ENCODE assay signal across 13 cellular contexts in the genomic region with DNA sequence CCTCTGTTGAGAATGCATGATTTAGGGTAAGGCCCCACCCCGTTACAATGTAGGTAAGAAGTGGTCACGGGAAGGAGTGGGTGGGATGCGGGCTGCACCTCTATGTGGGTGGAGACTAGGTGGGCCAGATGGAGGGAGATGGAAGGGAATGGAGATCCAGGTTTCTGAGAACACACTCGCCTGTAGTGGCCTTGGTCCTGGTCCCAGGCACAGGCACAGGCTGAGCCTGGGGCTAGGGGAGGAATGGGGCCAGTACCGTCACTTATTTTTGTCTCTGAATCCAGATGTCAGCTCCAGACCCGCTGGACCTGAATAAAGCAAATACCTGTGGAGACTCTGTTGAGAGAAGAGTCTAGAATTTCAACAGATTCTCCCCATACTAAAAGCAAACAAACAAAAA. TPM values are rescaled to one million over a fixed set of nuclear protein-coding genes. Genes with fewer than 3 reads are reported as not detected.
A peak's percentile ranks its signal among the peaks of the same experiment; 100 is the strongest.
DNase-seq lines count a peak whose midpoint lies in the region; ATAC-seq and TF ChIP-seq lines count a peak whose summit lies in the region.
"Had no signal": no experiment of that assay in that cellular context is flagged by ENCODE, and none has a peak within 500 bp of the region (broad histone marks: within the 10 kb centered on the region; RNA-seq: fewer than 3 reads in every experiment).

No MANE protein-coding gene starts in this region.

- H3K36me3 ChIP-seq in colonic mucosa (no peaks in the 10 kb centered on the region), mucosa of rectum (ENCODE audit: control insufficient read depth in 2 of 2, insufficient read depth in 2 of 2, low read length in 2 of 2) (peaks cover 0 to 2% of the 10 kb centered on the region in 2 donors), neural progenitor cell (no peaks in the 10 kb centered on the region), mucosa of descending colon (ENCODE audit: low read depth) (no peaks in the 10 kb centered on the region)

- intact Hi-C loops in colonic mucosa (cut with DNase I): no loop called here
- intact Hi-C loops in mucosa of descending colon (cut with DNase I, micrococcal nuclease): no loop called here

- peak overlapping the region in 2 of 3 donors; percentile 8 to 74 for H3K27ac Mint-ChIP-seq in IgD-negative memory B cell
- H3K27ac Mint-ChIP-seq in activated naive CD4-positive, alpha-beta T cell treated with anti-CD3 and anti-CD28 coated beads, Interleukin-2, amount 50 U/mL, for 72 hours: no peak overlapping the region
- no peak overlapping the region for H3K27ac Mint-ChIP-seq in neural progenitor cell
- H3K27ac Mint-ChIP-seq: activated naive CD8-positive, alpha-beta T cell; CD8-positive, alpha-beta T cell had no signal

- peaks cover 0 to 8% (median 6%) of the 10 kb centered on the region in 3 donors for H3K4me1 Mint-ChIP-seq in IgD-negative memory B cell
- H3K4me1 Mint-ChIP-seq in neural progenitor cell: peaks cover 9% of the 10 kb centered on the region

- H3K4me3 Mint-ChIP-seq in IgD-negative memory B cell (no peak overlapping the region), neural progenitor cell (no peak overlapping the region)
- H3K4me3 Mint-ChIP-seq: activated naive CD8-positive, alpha-beta T cell; CD8-positive, alpha-beta T cell had no signal

- no peaks in the 10 kb centered on the region for H3K9me3 ChIP-seq in colonic mucosa
- H3K9me3 ChIP-seq in mucosa of rectum (ENCODE audit: control insufficient read depth in 2 of 2, low read length in 2 of 2): no peaks in the 10 kb centered on the region
- H3K9me3 ChIP-seq in neural progenitor cell (ENCODE audit: low read depth): no peaks in the 10 kb centered on the region
- no peaks in the 10 kb centered on the region for H3K9me3 ChIP-seq in mucosa of descending colon

- H3K9ac ChIP-seq in colonic mucosa (ENCODE audit: low read depth in 2 of 2, low read length in 2 of 2): no peak overlapping the region
- H3K9ac ChIP-seq in mucosa of rectum (ENCODE audit: low read depth in 1 of 2, low read length in 2 of 2): no peak overlapping the region
- H3K9ac ChIP-seq in neural progenitor cell: no peak overlapping the region

- H4K20me1 ChIP-seq in neural progenitor cell (ENCODE audit: low read depth): peaks cover 3% of the 10 kb centered on the region

- no peaks in the 10 kb centered on the region for H3K4me1 ChIP-seq in colonic mucosa
- peaks cover 15 to 16% of the 10 kb centered on the region in 2 donors for H3K4me1 ChIP-seq in mucosa of rectum (ENCODE audit: control insufficient read depth in 2 of 2, insufficient read depth in 2 of 2, low read length in 2 of 2)
- H3K4me1 ChIP-seq in neural progenitor cell: peaks cover 4% of the 10 kb centered on the region
- no peaks in the 10 kb centered on the region for H3K4me1 ChIP-seq in mucosa of descending colon (ENCODE audit: low read depth)

- H3K9me3 Mint-ChIP-seq in IgD-negative memory B cell: no peaks in the 10 kb centered on the region
- no peaks in the 10 kb centered on the region for H3K9me3 Mint-ChIP-seq in activated naive CD4-positive, alpha-beta T cell treated with anti-CD3 and anti-CD28 coated beads, Interleukin-2, amount 50 U/mL, for 72 hours
- H3K9me3 Mint-ChIP-seq in neural progenitor cell: peaks cover 3% of the 10 kb centered on the region
- H3K9me3 Mint-ChIP-seq: CD8-positive, alpha-beta T cell had no signal

- no peak overlapping the region for H3K4me2 ChIP-seq in neural progenitor cell

- H3K27me3 Mint-ChIP-seq in IgD-negative memory B cell (no peaks in the 10 kb centered on the region), neural progenitor cell (ENCODE audit: insufficient read depth, low read depth) (peaks cover 8% of the 10 kb centered on the region)
- H3K27me3 Mint-ChIP-seq: activated naive CD8-positive, alpha-beta T cell had no signal

- no peaks in the 10 kb centered on the region for H3K36me3 Mint-ChIP-seq in IgD-negative memory B cell
- H3K36me3 Mint-ChIP-seq in activated naive CD4-positive, alpha-beta T cell treated with anti-CD3 and anti-CD28 coated beads, Interleukin-2, amount 50 U/mL, for 72 hours: no peaks in the 10 kb centered on the region
- no peaks in the 10 kb centered on the region for H3K36me3 Mint-ChIP-seq in neural progenitor cell
- H3K36me3 Mint-ChIP-seq: activated naive CD8-positive, alpha-beta T cell; CD8-positive, alpha-beta T cell had no signal

- no peak overlapping the region for H3K4me3 ChIP-seq in colonic mucosa
- no peak overlapping the region for H3K4me3 ChIP-seq in mucosa of rectum (ENCODE audit: low read length in 2 of 2)
- H3K4me3 ChIP-seq in neural progenitor cell: no peak overlapping the region
- H3K4me3 ChIP-seq in mucosa of descending colon: no peak overlapping the region

- DNase-seq in colonic mucosa (no peak), neural progenitor cell (ENCODE audit: low spot score) (no peak), mucosa of descending colon (no peak)
- DNase-seq in activated naive CD4-positive, alpha-beta T cell treated with anti-CD3 and anti-CD28 coated beads, Interleukin-2, amount 50 U/mL, for 72 hours (ENCODE audit: low spot score in 2 of 2): no peak
- no peak for DNase-seq in activated CD4-positive, alpha-beta T cell treated with anti-CD3 and anti-CD28 coated beads for 4 hours
- DNase-seq: activated CD4-positive, alpha-beta T cell treated with anti-CD3 and anti-CD28 coated beads, Interleukin-2, amount 50 U/mL, for 4 hours; CD8-positive, alpha-beta T cell had no signal

- no peaks in the 10 kb centered on the region for H3F3A ChIP-seq in neural progenitor cell (ENCODE audit: low read depth)

- no peak overlapping the region for H2AFZ ChIP-seq in neural progenitor cell (replicated peaks)

- no peaks in the 10 kb centered on the region for H3K79me2 ChIP-seq in neural progenitor cell (ENCODE audit: low read depth)

- TF ChIP-seq CTCF in colonic mucosa (IDR thresholded peaks at IDR 0.05) (no peak), neural progenitor cell (IDR thresholded peaks at IDR 0.05) (no peak), mucosa of descending colon (IDR thresholded peaks at IDR 0.05) (no peak)

- no peak for ATAC-seq in activated naive CD4-positive, alpha-beta T cell treated with anti-CD3 and anti-CD28 coated beads, Interleukin-2, amount 50 U/mL, for 72 hours
- no peak for ATAC-seq in mucosa of descending colon
- ATAC-seq: CD8-positive, alpha-beta T cell had no signal

- H3K27me3 ChIP-seq in colonic mucosa (no peaks in the 10 kb centered on the region), mucosa of rectum (ENCODE audit: control insufficient read depth in 2 of 2, insufficient read depth in 2 of 2, low read length in 2 of 2) (no peaks in the 10 kb centered on the region), neural progenitor cell (peaks cover 17% of the 10 kb centered on the region)

- H3K27ac ChIP-seq in colonic mucosa: peak overlapping the region; percentile 66
- peak overlapping the region; percentile 74 to 79 for H3K27ac ChIP-seq in mucosa of rectum (ENCODE audit: low read depth in 2 of 2, low read length in 2 of 2)
- peak overlapping the region; percentile 36 for H3K27ac ChIP-seq in temporal lobe (ENCODE audit: low read depth, low read length)
- no peak overlapping the region for H3K27ac ChIP-seq in neural progenitor cell

RNA-seq across cellular contexts. Expression of a gene that starts 31.5 kb away (rescaled TPM):
- not detected for polyA plus RNA-seq in IgD-negative memory B cell
- total RNA-seq in colonic mucosa (not detected), temporal lobe (not detected), neural progenitor cell (ENCODE audit: low replicate concordance) (0.04 and 0.59 TPM in 2 replicates), mucosa of descending colon (not detected)
- 1 to 10 TPM in 1 of 2 donors, not detected in 1; 1.1 TPM for total RNA-seq in activated naive CD4-positive, alpha-beta T cell treated with anti-CD3 and anti-CD28 coated beads, Interleukin-2, amount 50 U/mL, for 72 hours
- total RNA-seq: CD8-positive, alpha-beta T cell; endothelial cell of umbilical vein; SK-MEL-5 had no signal
- polyA plus RNA-seq: endothelial cell of umbilical vein had no signal

RNA-seq across cellular contexts. Expression of a gene that starts 56.3 kb away (rescaled TPM):
- polyA plus RNA-seq in IgD-negative memory B cell: 43.4 TPM
- 10 to 100 TPM; 27.0 to 31.3 TPM for total RNA-seq in colonic mucosa
- total RNA-seq in temporal lobe: 14.0 TPM
- 10 to 100 TPM; 76.3 to 91.7 TPM for total RNA-seq in activated naive CD4-positive, alpha-beta T cell treated with anti-CD3 and anti-CD28 coated beads, Interleukin-2, amount 50 U/mL, for 72 hours
- 15.3 and 18.0 TPM in 2 replicates for total RNA-seq in neural progenitor cell (ENCODE audit: low replicate concordance)
- 10 to 100 TPM; 27.6 to 52.2 (median 35.6) TPM for total RNA-seq in mucosa of descending colon

RNA-seq across cellular contexts. Expression of a gene that starts 58.7 kb away (rescaled TPM):
- 6.6 TPM for polyA plus RNA-seq in IgD-negative memory B cell
- total RNA-seq in colonic mucosa (10 to 100 TPM in 1 of 2 donors, 1 to 10 TPM in 1; 9.1 to 14.3 TPM), temporal lobe (30.2 TPM), neural progenitor cell (ENCODE audit: low replicate concordance) (2.0 and 4.7 TPM in 2 replicates), mucosa of descending colon (10 to 100 TPM; 11.5 to 13.4 (median 12.4) TPM)
- 1 to 10 TPM; 5.9 to 7.2 TPM for total RNA-seq in activated naive CD4-positive, alpha-beta T cell treated with anti-CD3 and anti-CD28 coated beads, Interleukin-2, amount 50 U/mL, for 72 hours

Comparison
In these comparisons a context has a peak if more than half of its experiments do, and no peak if none do; other contexts are left out.
1. H3K27ac Mint-ChIP-seq: peak in IgD-negative memory B cell (2 of 3); none in activated naive CD4-positive, alpha-beta T cell treated with anti-CD3 and anti-CD28 coated beads, Interleukin-2, amount 50 U/mL, for 72 hours (0 of 2) and neural progenitor cell (single experiment).